ENCODE assay signal across 14 cellular contexts in genomic region chr11:68506908-68507307, GRCh38. TPM values are rescaled to one million over a fixed set of nuclear protein-coding genes. Genes with fewer than 3 reads are reported as not detected.
DNase-seq lines count a peak whose midpoint lies in the region; ATAC-seq and TF ChIP-seq lines count a peak whose summit lies in the region.
"Had no signal": no experiment of that assay in that cellular context is flagged by ENCODE, and none has a peak within 500 bp of the region (broad histone marks: within the 10 kb centered on the region; RNA-seq: fewer than 3 reads in every experiment).

No MANE protein-coding gene starts in this region.

- POLR2A ChIA-PET in CD8-positive, alpha-beta T cell (lab: Charles Lee), result no interaction called here
- POLR2A ChIA-PET in HCT116 (lab: Charles Lee) (interaction anchor here (0.7 kb wide), 1 partner anchor 16 kb away, joined by 3 read pairs; no protein-coding TSS in a partner anchor), OCI-LY7 (lab: Charles Lee) (interaction anchor here (1.2 to 1.7 kb wide), 2 partner anchors 17 to 51 kb away, joined by 4 to 7 read pairs; no protein-coding TSS in a partner anchor)

- CTCF ChIA-PET in CD8-positive, alpha-beta T cell (lab: Charles Lee), result no interaction called here
- CTCF ChIA-PET in HCT116 (lab: Charles Lee) (interaction anchor here (0.8 kb wide), 1 partner anchor 14 kb away, joined by 3 read pairs; no protein-coding TSS in a partner anchor), OCI-LY7 (lab: Charles Lee; ENCODE audit: unreplicated experiment) (no interaction called here)

- H3K36me3 Mint-ChIP-seq in CD8-positive, alpha-beta T cell, result peaks cover 37% of the 10 kb centered on the region

- no peak overlapping the region for H3K27ac ChIP-seq in CD8-positive, alpha-beta T cell (ENCODE audit: low read depth, low read length)
- no peak overlapping the region for H3K27ac ChIP-seq in HCT116 (ENCODE audit: low read depth, low read length)
- H3K27ac ChIP-seq in OCI-LY7 (ENCODE audit: low read depth, low read length, poor library complexity, severe bottlenecking), result no peak overlapping the region
- H3K27ac ChIP-seq: heart right ventricle, neural progenitor cell had no signal

- TF ChIP-seq CTCF in CD8-positive, alpha-beta T cell (IDR thresholded peaks at IDR 0.05), result no peak
- peak in 2 of 3 experiments; percentile 24 to 34; a peak in 3 of 6 replicates for TF ChIP-seq CTCF in HCT116 (IDR thresholded peaks at IDR 0.05 in 2 of 3, conservative IDR thresholded peaks at IDR 0.05 in 1 of 3; ENCODE audit: borderline replicate concordance in 1 of 3, insufficient read depth in 1 of 3, low read depth in 2 of 3, low read length in 2 of 3)
- peak; percentile 37; the same call in 1 of the 2 replicates for TF ChIP-seq CTCF in OCI-LY7 (conservative IDR thresholded peaks at IDR 0.05; ENCODE audit: low read length)

- no peaks in the 10 kb centered on the region for H3K27me3 Mint-ChIP-seq in CD8-positive, alpha-beta T cell (ENCODE audit: low read depth)

- peaks cover 44% of the 10 kb centered on the region for H4K20me1 ChIP-seq in HCT116 (ENCODE audit: insufficient read depth)
- H4K20me1 ChIP-seq in OCI-LY7 (ENCODE audit: insufficient read depth, low read length), result peaks cover 13% of the 10 kb centered on the region

- H2AFZ ChIP-seq in HCT116 (ENCODE audit: low read depth, low read length, poor library complexity, severe bottlenecking) (no peak overlapping the region), OCI-LY7 (ENCODE audit: low read length) (no peak overlapping the region)
- H2AFZ ChIP-seq: neural progenitor cell had no signal

- ATAC-seq in CD8-positive, alpha-beta T cell, result peak; percentile 36
- ATAC-seq in HCT116 (peak; percentile 70), HG03469 (IDR thresholded peaks at IDR 0.05; ENCODE audit: unreplicated experiment) (no peak), esophagus mucosa (no peak)
- ATAC-seq: heart right ventricle had no signal

- RAD21 ChIA-PET in HCT116 (lab: Charles Lee; ENCODE audit: low non-redundant PET in 1 of 2, low total read pairs in 2 of 2, uncharacterized antibody in 2 of 2, unreplicated experiment in 2 of 2), result interaction anchor here in 1 of 2 experiments (0.7 kb wide), 1 partner anchor 221 kb away, joined by 4 read pairs; no protein-coding TSS in a partner anchor

- no peak overlapping the region for H3K4me3 Mint-ChIP-seq in CD8-positive, alpha-beta T cell
- H3K4me3 Mint-ChIP-seq: neural progenitor cell had no signal

- H3K9ac ChIP-seq in HCT116 (ENCODE audit: low read length), result no peak overlapping the region
- H3K9ac ChIP-seq: neural progenitor cell had no signal

- no peak overlapping the region for H3K27ac Mint-ChIP-seq in CD8-positive, alpha-beta T cell
- H3K27ac Mint-ChIP-seq: neural progenitor cell had no signal

- no peak for TF ChIP-seq POLR2A in HCT116 (IDR thresholded peaks at IDR 0.05; ENCODE audit: borderline replicate concordance, extremely low read depth, insufficient read depth, insufficient read length)

- no peaks in the 10 kb centered on the region for H3K9me3 Mint-ChIP-seq in CD8-positive, alpha-beta T cell

- TF ChIP-seq RAD21 in HCT116 (IDR thresholded peaks at IDR 0.05; ENCODE audit: low read depth), result no peak

- no peaks in the 10 kb centered on the region for H3K36me3 ChIP-seq in CD8-positive, alpha-beta T cell (ENCODE audit: insufficient read depth, low read length)
- no peaks in the 10 kb centered on the region for H3K36me3 ChIP-seq in HCT116 (ENCODE audit: control insufficient read depth in 1 of 2, insufficient read depth in 2 of 2, low read length in 2 of 2)
- peaks cover 41% of the 10 kb centered on the region for H3K36me3 ChIP-seq in OCI-LY7 (ENCODE audit: insufficient read depth, low read length)
- H3K36me3 ChIP-seq: neural progenitor cell had no signal

- intact Hi-C loops in CD8-positive, alpha-beta T cell (cut with DNase I, micrococcal nuclease), result loop anchor here in 1 of 2 experiments (5.0 kb wide), 1 partner anchor 35 kb away; no protein-coding TSS in a partner anchor
- intact Hi-C loops in HCT116 (cut with micrococcal nuclease) (no loop called here), OCI-LY7 (cut with micrococcal nuclease; ENCODE audit: unreplicated experiment) (no loop called here)

- no peaks in the 10 kb centered on the region for H3K27me3 ChIP-seq in CD8-positive, alpha-beta T cell (ENCODE audit: insufficient read depth, low read length)
- no peaks in the 10 kb centered on the region for H3K27me3 ChIP-seq in HCT116 (ENCODE audit: insufficient read depth, low read length)
- H3K27me3 ChIP-seq: heart right ventricle, neural progenitor cell had no signal

- no peaks in the 10 kb centered on the region for H3K9me2 ChIP-seq in HCT116 (ENCODE audit: insufficient read depth)
- H3K9me2 ChIP-seq in OCI-LY7 (ENCODE audit: insufficient read depth, low read length), result no peaks in the 10 kb centered on the region

- H3K4me1 Mint-ChIP-seq in CD8-positive, alpha-beta T cell (ENCODE audit: low read depth), result peaks cover 78% of the 10 kb centered on the region

- no peak for DNase-seq in CD8-positive, alpha-beta T cell
- no peak for DNase-seq in HCT116 (ENCODE audit: low read depth, low spot score)
- DNase-seq in OCI-LY7 (ENCODE audit: low spot score), result no peak
- peak; percentile 10 for DNase-seq in germinal center (ENCODE audit: low spot score)
- no peak for DNase-seq in activated CD8-positive, alpha-beta memory T cell treated with anti-CD3 and anti-CD28 coated beads for 24 hours
- DNase-seq: activated CD4-positive, CD25-positive, alpha-beta regulatory T cell; aorta; Caco-2; effector CD4-positive, alpha-beta T cell; heart right ventricle; NCI-H524 treated with DMSO at 0.1 percent for 48 hours had no signal

- H3K79me2 ChIP-seq in HCT116 (ENCODE audit: insufficient read depth, low read length), result peaks cover 100% of the 10 kb centered on the region
- H3K79me2 ChIP-seq in OCI-LY7 (ENCODE audit: insufficient read depth, low read depth, low read length), result peaks cover 100% of the 10 kb centered on the region

- H3K4me1 ChIP-seq in CD8-positive, alpha-beta T cell (ENCODE audit: insufficient read depth, low read length), result peaks cover 49% of the 10 kb centered on the region
- H3K4me1 ChIP-seq in HCT116 (ENCODE audit: control insufficient read depth in 1 of 2, insufficient read depth in 2 of 2, low read length in 2 of 2) (no peaks in the 10 kb centered on the region), OCI-LY7 (ENCODE audit: insufficient read depth, low read length, poor library complexity, severe bottlenecking) (peaks cover 20% of the 10 kb centered on the region)
- H3K4me1 ChIP-seq: Caco-2, neural progenitor cell had no signal

- H3K4me3 ChIP-seq in CD8-positive, alpha-beta T cell (ENCODE audit: low read depth, low read length), result no peak overlapping the region
- H3K4me3 ChIP-seq in HCT116 (replicated peaks in 1 of 2; ENCODE audit: low read depth in 1 of 2, low read length in 2 of 2) (no peak overlapping the region), OCI-LY7 (ENCODE audit: low read depth, low read length, poor library complexity, severe bottlenecking) (no peak overlapping the region)
- H3K4me3 ChIP-seq: heart right ventricle, neural progenitor cell had no signal

- H3K4me2 ChIP-seq in HCT116 (ENCODE audit: low read length) (no peak overlapping the region), OCI-LY7 (ENCODE audit: low read length) (no peak overlapping the region)
- H3K4me2 ChIP-seq: neural progenitor cell had no signal

- no TSS peak for BruUV-seq in HCT116 (replicated peaks; lab: Mats Ljungman, UMichigan)
- no TSS peak for BruUV-seq in OCI-LY7 (replicated peaks; lab: Mats Ljungman, UMichigan)

- H3K9me3 ChIP-seq in CD8-positive, alpha-beta T cell (ENCODE audit: low read length), result no peaks in the 10 kb centered on the region
- H3K9me3 ChIP-seq in HCT116 (ENCODE audit: control insufficient read depth in 1 of 2, insufficient read depth in 1 of 2, low read depth in 1 of 2, low read length in 2 of 2), result no peaks in the 10 kb centered on the region
- H3K9me3 ChIP-seq in OCI-LY7 (ENCODE audit: low read length), result no peaks in the 10 kb centered on the region
- H3K9me3 ChIP-seq: Caco-2, heart right ventricle had no signal

TF ChIP-seq in HCT116, 20 proteins besides CTCF, POLR2A, EP300 and RAD21 (continues in another document):
- no peak for TF ChIP-seq CEBPB (IDR thresholded peaks at IDR 0.05; ENCODE audit: low read depth)
- no peak for TF ChIP-seq ZFX (IDR thresholded peaks at IDR 0.05)
- no peak for TF ChIP-seq SRF (IDR thresholded peaks at IDR 0.05; ENCODE audit: low read depth)
- no peak for TF ChIP-seq ZBTB33 (IDR thresholded peaks at IDR 0.05; ENCODE audit: extremely low read depth, insufficient replicate concordance, low read length)
- TF ChIP-seq SIN3A (IDR thresholded peaks at IDR 0.05; ENCODE audit: low read depth), result no peak
- no peak for TF ChIP-seq JUND (IDR thresholded peaks at IDR 0.05)
- TF ChIP-seq EZH2phosphoT487 (IDR thresholded peaks at IDR 0.05; ENCODE audit: borderline replicate concordance), result no peak
- no peak for TF ChIP-seq POLR2AphosphoS5 (IDR thresholded peaks at IDR 0.05; ENCODE audit: low read depth, low read length)

RNA-seq across cellular contexts. Expression of gene PPP6R3, which starts 46.4 kb away (rescaled TPM):
- total RNA-seq in CD8-positive, alpha-beta T cell, result 100 to 1,000 TPM; 113 to 114 TPM
- total RNA-seq in HCT116 (2021; ENCODE audit: unreplicated experiment) (113 TPM), OCI-LY7 (2022) (122 and 132 TPM in 2 replicates), esophagus mucosa (59.8 TPM)
- 57.0 and 58.0 TPM in 2 replicates for polyA plus RNA-seq in HCT116 (2012)
- total RNA-seq in OCI-LY7 (2014; rRNA removed; shearing (Covaris generic)), result 151 and 166 TPM in 2 replicates

Comparison
In these comparisons a context has a peak if more than half of its experiments do, and no peak if none do; other contexts are left out.
1. ATAC-seq: peak in CD8-positive, alpha-beta T cell (single experiment) and HCT116 (single experiment); none in HG03469 (single experiment) and esophagus mucosa (single experiment).